ENCODE assay signal across 8 cellular contexts in the genomic region with DNA sequence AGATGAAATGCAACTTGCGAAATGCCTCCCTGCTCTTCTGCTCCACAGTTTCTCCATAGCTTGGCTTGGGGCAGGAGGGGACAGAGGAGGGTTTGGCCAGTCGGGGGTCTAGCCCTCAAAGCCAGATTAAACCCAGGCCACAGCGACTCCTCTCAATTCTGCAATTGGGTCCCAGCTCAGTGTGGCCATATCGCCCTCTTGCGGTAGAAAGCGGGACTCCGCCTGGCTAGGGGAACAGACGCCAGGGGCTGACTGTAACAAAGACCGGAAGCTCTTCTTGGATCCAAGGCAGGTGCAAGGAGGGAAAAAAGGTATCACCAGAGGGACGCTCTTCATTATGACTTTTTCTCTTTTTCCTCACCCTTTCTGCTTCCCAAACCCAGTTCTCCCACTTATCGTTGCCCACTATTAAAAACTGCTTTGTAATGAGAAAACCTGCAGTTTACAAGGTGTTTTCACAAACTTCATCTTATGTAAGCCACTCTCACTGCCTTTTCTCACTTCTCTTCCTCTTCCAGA. TPM values are rescaled to one million over a fixed set of nuclear protein-coding genes. Genes with fewer than 3 reads are reported as not detected.
A peak's percentile ranks its signal among the peaks of the same experiment; 100 is the strongest.
DNase-seq lines count a peak whose midpoint lies in the region; ATAC-seq and TF ChIP-seq lines count a peak whose summit lies in the region.

No MANE protein-coding gene starts in this region.

- H3K36me3 Mint-ChIP-seq in activated CD4-positive, alpha-beta memory T cell treated with anti-CD3 and anti-CD28 coated beads, Interleukin-2, amount 10 ng/mL, durations not matched to agents 7 days and 5 days (ENCODE audit: low read depth), result no peaks in the 10 kb centered on the region

- POLR2A ChIA-PET in activated CD4-positive, alpha-beta memory T cell treated with anti-CD3 and anti-CD28 coated beads, Interleukin-2, amount 10 ng/mL, durations not matched to agents 7 days and 5 days (lab: Charles Lee), result interaction anchor here (1.0 to 1.6 kb wide), 3 partner anchors 37 to 228 kb away, joined by 4 to 5 read pairs (median 4); partner anchors contain the start of genes ATP6V1F and TNPO3

- TF ChIP-seq CTCF in GM12873 (IDR thresholded peaks at IDR 0.05; ENCODE audit: insufficient read depth, low read depth, low read length, missing control alignments), result peak; percentile 99

- H3K4me1 Mint-ChIP-seq in activated CD4-positive, alpha-beta memory T cell treated with anti-CD3 and anti-CD28 coated beads, Interleukin-2, amount 10 ng/mL, durations not matched to agents 7 days and 5 days, result peaks cover 33% of the 10 kb centered on the region

- H3K9me3 Mint-ChIP-seq in activated CD4-positive, alpha-beta memory T cell treated with anti-CD3 and anti-CD28 coated beads, Interleukin-2, amount 10 ng/mL, durations not matched to agents 7 days and 5 days, result no peaks in the 10 kb centered on the region

- CTCF ChIA-PET in activated CD4-positive, alpha-beta memory T cell treated with anti-CD3 and anti-CD28 coated beads, Interleukin-2, amount 10 ng/mL, durations not matched to agents 7 days and 5 days (lab: Charles Lee), result interaction anchor here (0.6 to 3.9 kb wide), 52 partner anchors 9 to 620 kb away, joined by 3 to 22 read pairs (median 4); partner anchors contain the start of genes ATP6V1F and TNPO3

- DNase-seq in NCI-H69 (lab: John Stamatoyannopoulos, UW) (peak; percentile 85), lung microvascular endothelial cell (ENCODE audit: low read depth in 2 of 2) (peak; percentile 57 to 74)
- DNase-seq in activated CD4-positive, alpha-beta memory T cell treated with anti-CD3 and anti-CD28 coated beads, Interleukin-2, amount 10 ng/mL, durations not matched to agents 7 days and 5 days, result peak; percentile 88
- DNase-seq in effector CD4-positive, alpha-beta T cell, result peak; percentile 76
- DNase-seq in stimulated activated CD8-positive, alpha-beta memory T cell treated with anti-CD3 and anti-CD28 coated beads, Interleukin-15, amount 100 ng/mL, for 1 hour (ENCODE audit: low read depth), result peak; percentile 87

- H3K27me3 Mint-ChIP-seq in activated CD4-positive, alpha-beta memory T cell treated with anti-CD3 and anti-CD28 coated beads, Interleukin-2, amount 10 ng/mL, durations not matched to agents 7 days and 5 days, result peaks cover 7% of the 10 kb centered on the region

- H3K27ac Mint-ChIP-seq in activated CD4-positive, alpha-beta memory T cell treated with anti-CD3 and anti-CD28 coated beads, Interleukin-2, amount 10 ng/mL, durations not matched to agents 7 days and 5 days, result no peak overlapping the region

- H3K4me3 Mint-ChIP-seq in activated CD4-positive, alpha-beta memory T cell treated with anti-CD3 and anti-CD28 coated beads, Interleukin-2, amount 10 ng/mL, durations not matched to agents 7 days and 5 days, result no peak overlapping the region

- ATAC-seq in HG03460 (IDR thresholded peaks at IDR 0.05; ENCODE audit: unreplicated experiment), result peak; percentile 51
- no peak for ATAC-seq in GM18520 (IDR thresholded peaks at IDR 0.05; ENCODE audit: unreplicated experiment)

RNA-seq across cellular contexts. Expression of gene TNPO3, which starts 36.6 kb away (rescaled TPM):
- total RNA-seq in activated CD4-positive, alpha-beta memory T cell treated with anti-CD3 and anti-CD28 coated beads, Interleukin-2, amount 10 ng/mL, durations not matched to agents 7 days and 5 days, result 10 to 100 TPM; 42.7 to 44.4 TPM
- 39.9 and 40.5 TPM in 2 replicates for total RNA-seq in lung microvascular endothelial cell

RNA-seq across cellular contexts. Expression of gene TSPAN33, which starts 53.0 kb away (rescaled TPM):
- under 1 TPM; 0.48 to 0.86 TPM for total RNA-seq in activated CD4-positive, alpha-beta memory T cell treated with anti-CD3 and anti-CD28 coated beads, Interleukin-2, amount 10 ng/mL, durations not matched to agents 7 days and 5 days
- total RNA-seq in lung microvascular endothelial cell, result under 0.01 and 0.44 TPM in 2 replicates
